In genomic region chr2:191304939-191305875, GRCh38 we compare ENCODE assay signal across 9 cellular contexts.
A peak's percentile ranks its signal among the peaks of the same experiment; 100 is the strongest.
DNase-seq lines count a peak whose midpoint lies in the region; ATAC-seq and TF ChIP-seq lines count a peak whose summit lies in the region.
"Had no signal": no experiment of that assay in that cellular context is flagged by ENCODE, and none has a peak within 500 bp of the region (broad histone marks: within the 10 kb centered on the region; RNA-seq: fewer than 3 reads in every experiment).

No MANE protein-coding gene starts in this region.

- POLR2A ChIA-PET in HEK293 (lab: Yijun Ruan, JAX), result no interaction called here

- CTCF ChIA-PET in HEK293 (lab: Yijun Ruan, JAX), result no interaction called here

- no peaks in the 10 kb centered on the region for H3K36me3 ChIP-seq in HEK293 (ENCODE audit: control insufficient read depth in 2 of 2, insufficient read depth in 1 of 2, low read length in 2 of 2)
- no peaks in the 10 kb centered on the region for H3K36me3 ChIP-seq in brain microvascular endothelial cell (replicated peaks)

- H3K27ac ChIP-seq in HEK293 (ENCODE audit: extremely low read depth, low read depth, low read length), result no peak overlapping the region
- H3K27ac ChIP-seq in skin epidermis, result peak overlapping the region in 19 of 21 experiments; percentile 14 to 80 (median 48)
- no peak overlapping the region for H3K27ac ChIP-seq in brain microvascular endothelial cell

- H3K4me3 ChIP-seq in HEK293 (ENCODE audit: low read depth, low read length) (no peak overlapping the region), cardiac fibroblast (replicated peaks in 1 of 2; ENCODE audit: low read depth in 2 of 2, low read length in 2 of 2) (no peak overlapping the region), skin epidermis (no peak overlapping the region), brain microvascular endothelial cell (ENCODE audit: low read depth, low read length) (no peak overlapping the region)

- intact Hi-C loops in left colon (cut with DNase I, micrococcal nuclease), result no loop called here

- TF ChIP-seq CTCF in HEK293 (tag by site-specific recombination; IDR thresholded peaks at IDR 0.05) (no peak), cardiac fibroblast (IDR thresholded peaks at IDR 0.05; ENCODE audit: low read depth, low read length) (no peak), brain microvascular endothelial cell (IDR thresholded peaks at IDR 0.05; ENCODE audit: low read depth, low read length, missing control alignments) (no peak)

- in situ Hi-C loops in brain microvascular endothelial cell (cut with HindIII; ENCODE audit: low pct_ligation_motif_present, low sequenced_read_pairs), result no loop called here

- H3K4me1 ChIP-seq in HEK293 (ENCODE audit: control insufficient read depth, insufficient read depth, low read length), result peaks cover 5% of the 10 kb centered on the region; the same call in 1 of the 2 replicates

- H3K9me3 ChIP-seq in HEK293 (ENCODE audit: control insufficient read depth, insufficient read depth, low read depth, low read length), result no peaks in the 10 kb centered on the region

- ATAC-seq in left colon, result peak; percentile 74
- no peak for ATAC-seq in GM18498 (IDR thresholded peaks at IDR 0.05; ENCODE audit: unreplicated experiment)

- peak; percentile 82 to 96 for DNase-seq in cardiac fibroblast (ENCODE audit: low read depth in 2 of 2)
- DNase-seq in left colon, result peak in 1 of 2 donors; percentile 17
- no peak for DNase-seq in brain microvascular endothelial cell
- DNase-seq in NCI-H1092 treated with DMSO at 0.1 percent for 48 hours (lab: John Stamatoyannopoulos, UW), result no peak
- no peak for DNase-seq in NCI-H2227 (lab: John Stamatoyannopoulos, UW; ENCODE audit: unreplicated experiment)
- DNase-seq: NCI-H2029 had no signal

- no peaks in the 10 kb centered on the region for H3K27me3 ChIP-seq in brain microvascular endothelial cell (replicated peaks)

TF ChIP-seq in HEK293, 187 proteins besides CTCF, POLR2A, EP300 and RAD21:
- TF ChIP-seq ZNF146 (tag by site-specific recombination; IDR thresholded peaks at IDR 0.05) (no peak), ZBTB1 (tag by site-specific recombination; IDR thresholded peaks at IDR 0.05) (no peak), BCL11A (tag by site-specific recombination; IDR thresholded peaks at IDR 0.05; ENCODE audit: low read depth) (no peak), KLF1 (tag by site-specific recombination; IDR thresholded peaks at IDR 0.05) (0 out of 2 replicates have a peak, but pooled peaks have one; percentile 16), ZNF529 (tag by site-specific recombination; IDR thresholded peaks at IDR 0.05; ENCODE audit: insufficient replicate concordance) (no peak)

Comparison
In these comparisons a context has a peak if more than half of its experiments do, and no peak if none do; other contexts are left out.
1. H3K27ac ChIP-seq: peak in skin epidermis (19 of 21); none in HEK293 (single experiment) and brain microvascular endothelial cell (single experiment).
2. DNase-seq: peak in cardiac fibroblast (2 of 2); none in brain microvascular endothelial cell (single experiment), NCI-H1092 treated with DMSO at 0.1 percent for 48 hours (single experiment) and NCI-H2227 (single experiment).